In genomic region chr20:31322504-31322903, GRCh38 we compare ENCODE assay signal across 1 cellular context.
TF ChIP-seq lines count a peak whose summit lies in the region.

No MANE protein-coding gene starts in this region.

TF ChIP-seq in WTC11, 78 proteins besides CTCF, POLR2A, EP300 and RAD21 (continued from another document):
- TF ChIP-seq, protein P1, sequence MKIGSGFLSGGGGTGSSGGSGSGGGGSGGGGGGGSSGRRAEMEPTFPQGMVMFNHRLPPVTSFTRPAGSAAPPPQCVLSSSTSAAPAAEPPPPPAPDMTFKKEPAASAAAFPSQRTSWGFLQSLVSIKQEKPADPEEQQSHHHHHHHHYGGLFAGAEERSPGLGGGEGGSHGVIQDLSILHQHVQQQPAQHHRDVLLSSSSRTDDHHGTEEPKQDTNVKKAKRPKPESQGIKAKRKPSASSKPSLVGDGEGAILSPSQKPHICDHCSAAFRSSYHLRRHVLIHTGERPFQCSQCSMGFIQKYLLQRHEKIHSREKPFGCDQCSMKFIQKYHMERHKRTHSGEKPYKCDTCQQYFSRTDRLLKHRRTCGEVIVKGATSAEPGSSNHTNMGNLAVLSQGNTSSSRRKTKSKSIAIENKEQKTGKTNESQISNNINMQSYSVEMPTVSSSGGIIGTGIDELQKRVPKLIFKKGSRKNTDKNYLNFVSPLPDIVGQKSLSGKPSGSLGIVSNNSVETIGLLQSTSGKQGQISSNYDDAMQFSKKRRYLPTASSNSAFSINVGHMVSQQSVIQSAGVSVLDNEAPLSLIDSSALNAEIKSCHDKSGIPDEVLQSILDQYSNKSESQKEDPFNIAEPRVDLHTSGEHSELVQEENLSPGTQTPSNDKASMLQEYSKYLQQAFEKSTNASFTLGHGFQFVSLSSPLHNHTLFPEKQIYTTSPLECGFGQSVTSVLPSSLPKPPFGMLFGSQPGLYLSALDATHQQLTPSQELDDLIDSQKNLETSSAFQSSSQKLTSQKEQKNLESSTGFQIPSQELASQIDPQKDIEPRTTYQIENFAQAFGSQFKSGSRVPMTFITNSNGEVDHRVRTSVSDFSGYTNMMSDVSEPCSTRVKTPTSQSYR (CRISPR knock-in tag; IDR thresholded peaks at IDR 0.05): no peak
- no peak for TF ChIP-seq TEAD4 (CRISPR knock-in tag; IDR thresholded peaks at IDR 0.05)
- no peak for TF ChIP-seq TEAD1 (CRISPR knock-in tag; IDR thresholded peaks at IDR 0.05)
- no peak for TF ChIP-seq ZNF671 (CRISPR knock-in tag; IDR thresholded peaks at IDR 0.05)
- TF ChIP-seq HMGXB4 (CRISPR knock-in tag; IDR thresholded peaks at IDR 0.05): no peak
- no peak for TF ChIP-seq FOXP1 (CRISPR knock-in tag; IDR thresholded peaks at IDR 0.05; ENCODE audit: borderline replicate concordance)
- no peak for TF ChIP-seq ZNF263 (CRISPR knock-in tag; IDR thresholded peaks at IDR 0.05; ENCODE audit: low read depth)
- no peak for TF ChIP-seq ZNF512 (CRISPR knock-in tag; IDR thresholded peaks at IDR 0.05; ENCODE audit: borderline replicate concordance)
- TF ChIP-seq ESRRA (CRISPR knock-in tag; IDR thresholded peaks at IDR 0.05; ENCODE audit: borderline replicate concordance): no peak
- TF ChIP-seq SMAD4 (CRISPR knock-in tag; IDR thresholded peaks at IDR 0.05): no peak
- no peak for TF ChIP-seq ZNF219 (CRISPR knock-in tag; IDR thresholded peaks at IDR 0.05; ENCODE audit: borderline replicate concordance)
- no peak for TF ChIP-seq PRRX2 (CRISPR knock-in tag; IDR thresholded peaks at IDR 0.05)
- no peak for TF ChIP-seq CBFB (CRISPR knock-in tag; IDR thresholded peaks at IDR 0.05; ENCODE audit: low read depth)
TF ChIP-seq in WTC11: peak in this region for 0.
